ENCODE assay signal across 9 cellular contexts in genomic region chr20:21096321-21097043, GRCh38. TPM values are rescaled to one million over a fixed set of nuclear protein-coding genes. Genes with fewer than 3 reads are reported as not detected.
DNase-seq lines count a peak whose midpoint lies in the region; ATAC-seq, FAIRE-seq and TF ChIP-seq lines count a peak whose summit lies in the region.
"Had no signal": no experiment of that assay in that cellular context is flagged by ENCODE, and none has a peak within 500 bp of the region (broad histone marks: within the 10 kb centered on the region; RNA-seq: fewer than 3 reads in every experiment).

No MANE protein-coding gene starts in this region.

- H3K4me1 ChIP-seq in prostate gland (replicated peaks), result no peaks in the 10 kb centered on the region

- peak; percentile 89 for FAIRE-seq in GM18507 (lab: Jason Lieb, UNC)

- no peak for TF ChIP-seq CTCF in prostate gland (IDR thresholded peaks at IDR 0.05)

- no peak for TF ChIP-seq POLR2A in prostate gland (IDR thresholded peaks at IDR 0.05)

- H3K36me3 ChIP-seq in prostate gland, result no peaks in the 10 kb centered on the region

- WGBS in prostate gland, result 45% methylated on average over 10 of the region's 10 CpGs

- H3K27me3 ChIP-seq in prostate gland (replicated peaks; ENCODE audit: insufficient read depth), result peaks cover 25% of the 10 kb centered on the region

- H3K9me3 ChIP-seq in prostate gland, result no peaks in the 10 kb centered on the region

- no peak for DNase-seq in GM18507 (ENCODE audit: extremely low spot score, insufficient read length, low read depth)
- DNase-seq in HS-27A (ENCODE audit: low read depth), result peak; percentile 35
- peak; percentile 48 for DNase-seq in SHP77 treated with DMSO at 0.1 percent for 48 hours (lab: John Stamatoyannopoulos, UW)
- peak; percentile 61 for DNase-seq in left kidney (ENCODE audit: low read depth, low spot score)
- DNase-seq in prostate gland (ENCODE audit: low spot score), result no peak

- no peak overlapping the region for H3K27ac ChIP-seq in prostate gland

- no peak overlapping the region for H3K4me3 ChIP-seq in prostate gland

- ATAC-seq in HG02610 (IDR thresholded peaks at IDR 0.05; ENCODE audit: unreplicated experiment) (no peak), GM21515 (IDR thresholded peaks at IDR 0.05; ENCODE audit: unreplicated experiment) (no peak), GM18868 (IDR thresholded peaks at IDR 0.05; ENCODE audit: unreplicated experiment) (no peak)

- intact Hi-C loops in prostate gland (cut with DNase I), result no loop called here

RNA-seq across cellular contexts. Expression of gene LINC00237, which starts 9.7 kb away (rescaled TPM):
- total RNA-seq in prostate gland, result not detected
- total RNA-seq: mononuclear cell had no signal

RNA-seq across cellular contexts. Expression of gene KIZ, which starts 29.4 kb away (rescaled TPM):
- total RNA-seq in prostate gland, result 10 to 100 TPM; 39.9 to 41.0 TPM

Comparison
In these comparisons a context has a peak if more than half of its experiments do, and no peak if none do; other contexts are left out.
1. DNase-seq: peak in HS-27A (single experiment), SHP77 treated with DMSO at 0.1 percent for 48 hours (single experiment) and left kidney (single experiment); none in GM18507 (single experiment) and prostate gland (single experiment).